22 cellular contexts compared by ENCODE assay signal in the genomic region with DNA sequence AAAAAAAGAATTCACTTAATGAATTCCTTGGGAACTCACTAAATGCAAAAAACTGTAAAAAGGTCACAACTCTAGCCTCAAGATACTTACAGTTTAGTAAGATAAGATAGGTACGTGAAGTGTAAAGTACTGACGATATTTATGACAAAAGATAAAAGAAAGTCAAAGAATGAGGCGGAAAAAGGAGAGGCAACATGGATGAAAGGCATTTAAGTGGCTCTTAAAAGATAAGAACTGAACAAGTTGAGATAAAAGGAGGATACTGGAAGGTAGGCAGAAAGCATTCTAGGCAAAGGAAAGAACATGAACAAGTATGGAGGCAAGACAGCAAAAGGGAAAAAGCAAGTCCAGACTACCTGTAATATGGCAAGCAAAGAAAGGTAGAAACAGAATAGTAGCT. TPM values are rescaled to one million over a fixed set of nuclear protein-coding genes. Genes with fewer than 3 reads are reported as not detected.
"Had no signal": no experiment of that assay in that cellular context is flagged by ENCODE, and none has a peak within 500 bp of the region (broad histone marks: within the 10 kb centered on the region; RNA-seq: fewer than 3 reads in every experiment).

No MANE protein-coding gene starts in this region.

- H3K27ac Mint-ChIP-seq: activated B cell treated with CpG ODN at 0.5 μM for 24 hours; activated CD8-positive, alpha-beta T cell treated with anti-CD3 and anti-CD28 coated beads, Interleukin-2, amount 10 ng/mL, durations not matched to agents 7 days and 5 days; activated naive CD4-positive, alpha-beta T cell treated with anti-CD3 and anti-CD28 coated beads, Interleukin-2, amount 10 ng/mL, durations not matched to agents 7 days and 5 days; activated naive CD8-positive, alpha-beta T cell treated with anti-CD3 and anti-CD28 coated beads, Interleukin-2, amount 50 U/mL, for 24 hours had no signal

- H3K9me3 ChIP-seq: heart right ventricle, tibial nerve had no signal

- H3K27me3 Mint-ChIP-seq: activated B cell treated with CpG ODN at 0.5 μM for 24 hours; activated naive CD4-positive, alpha-beta T cell treated with anti-CD3 and anti-CD28 coated beads, Interleukin-2, amount 10 ng/mL, durations not matched to agents 7 days and 5 days; activated naive CD8-positive, alpha-beta T cell treated with anti-CD3 and anti-CD28 coated beads, Interleukin-2, amount 50 U/mL, for 24 hours; natural killer cell treated with Interleukin-12 subunit alpha and Interleukin-12 subunit beta and Interleukin-15 and Interleukin-18, amount 100 ng/mL, for 72 hours had no signal

- H3K27me3 ChIP-seq: heart right ventricle, tibial nerve had no signal

- H3K27ac ChIP-seq: heart right ventricle, SK-N-MC had no signal

- H3K9me3 Mint-ChIP-seq: activated B cell treated with CpG ODN at 0.5 μM for 24 hours; activated naive CD8-positive, alpha-beta T cell treated with anti-CD3 and anti-CD28 coated beads, Interleukin-2, amount 50 U/mL, for 24 hours; activated T-cell treated with anti-CD3 and anti-CD28 coated beads, Interleukin-2, amount 50 U/mL, for 4 hours; immature natural killer cell; natural killer cell treated with Interleukin-12 subunit alpha and Interleukin-12 subunit beta and Interleukin-15 and Interleukin-18, amount 100 ng/mL, for 72 hours had no signal

- ATAC-seq: activated CD8-positive, alpha-beta T cell treated with anti-CD3 and anti-CD28 coated beads, Interleukin-2, amount 10 ng/mL, durations not matched to agents 7 days and 5 days; activated naive CD8-positive, alpha-beta T cell treated with anti-CD3 and anti-CD28 coated beads, Interleukin-2, amount 50 U/mL, for 24 hours; activated T-cell treated with anti-CD3 and anti-CD28 coated beads, Interleukin-2, amount 50 U/mL, for 4 hours; esophagus mucosa; heart right ventricle; natural killer cell treated with Interleukin-12 subunit alpha and Interleukin-12 subunit beta and Interleukin-15 and Interleukin-18, amount 100 ng/mL, for 72 hours had no signal

- H3K4me3 Mint-ChIP-seq: activated B cell treated with CpG ODN at 0.5 μM for 24 hours; activated CD8-positive, alpha-beta T cell treated with anti-CD3 and anti-CD28 coated beads, Interleukin-2, amount 10 ng/mL, durations not matched to agents 7 days and 5 days; activated naive CD4-positive, alpha-beta T cell treated with anti-CD3 and anti-CD28 coated beads, Interleukin-2, amount 10 ng/mL, durations not matched to agents 7 days and 5 days; activated naive CD8-positive, alpha-beta T cell treated with anti-CD3 and anti-CD28 coated beads, Interleukin-2, amount 50 U/mL, for 24 hours; activated T-cell treated with anti-CD3 and anti-CD28 coated beads, Interleukin-2, amount 50 U/mL, for 4 hours; immature natural killer cell; natural killer cell treated with Interleukin-12 subunit alpha and Interleukin-12 subunit beta and Interleukin-15 and Interleukin-18, amount 100 ng/mL, for 72 hours had no signal

- DNase-seq: activated B cell treated with CpG ODN at 0.5 μM for 24 hours; activated CD4-positive, alpha-beta T cell treated with anti-CD3 and anti-CD28 coated beads for 48 hours; activated CD8-positive, alpha-beta memory T cell treated with anti-CD3 and anti-CD28 coated beads, Interleukin-2, amount 50 U/mL, for 4 hours; activated CD8-positive, alpha-beta T cell treated with anti-CD3 and anti-CD28 coated beads, Interleukin-2, amount 10 ng/mL, durations not matched to agents 7 days and 5 days; activated effector memory CD4-positive, alpha-beta T cell treated with Interleukin-2 at 50 U/mL for 16 hours; activated naive CD4-positive, alpha-beta T cell treated with anti-CD3 and anti-CD28 coated beads, Interleukin-2, amount 10 ng/mL, durations not matched to agents 7 days and 5 days; activated naive CD8-positive, alpha-beta T cell treated with anti-CD3 and anti-CD28 coated beads, Interleukin-2, amount 50 U/mL, for 24 hours; activated T-cell treated with anti-CD3 and anti-CD28 coated beads, Interleukin-2, amount 50 U/mL, for 4 hours; anterior cingulate cortex; cortex of kidney; effector CD4-positive, alpha-beta T cell; heart right ventricle; immature natural killer cell; occipital lobe; stimulated activated CD4-positive, alpha-beta T cell treated with anti-CD3 and anti-CD28 coated beads, Interleukin-15, amount 100 ng/mL, for 24 hours; stimulated activated CD4-positive, alpha-beta T cell treated with anti-CD3 and anti-CD28 coated beads, Interleukin-2, amount 100 ng/mL, for 48 hours; T-helper 9 cell had no signal

- H3K4me3 ChIP-seq: heart right ventricle, SK-N-MC, skin epidermis, tibial nerve had no signal

RNA-seq across cellular contexts. Expression of a gene that starts 46.5 kb away (rescaled TPM):
- total RNA-seq: activated CD8-positive, alpha-beta T cell treated with anti-CD3 and anti-CD28 coated beads, Interleukin-2, amount 10 ng/mL, durations not matched to agents 7 days and 5 days had no signal
- polyA plus RNA-seq: immature natural killer cell had no signal
